In the genomic region with DNA sequence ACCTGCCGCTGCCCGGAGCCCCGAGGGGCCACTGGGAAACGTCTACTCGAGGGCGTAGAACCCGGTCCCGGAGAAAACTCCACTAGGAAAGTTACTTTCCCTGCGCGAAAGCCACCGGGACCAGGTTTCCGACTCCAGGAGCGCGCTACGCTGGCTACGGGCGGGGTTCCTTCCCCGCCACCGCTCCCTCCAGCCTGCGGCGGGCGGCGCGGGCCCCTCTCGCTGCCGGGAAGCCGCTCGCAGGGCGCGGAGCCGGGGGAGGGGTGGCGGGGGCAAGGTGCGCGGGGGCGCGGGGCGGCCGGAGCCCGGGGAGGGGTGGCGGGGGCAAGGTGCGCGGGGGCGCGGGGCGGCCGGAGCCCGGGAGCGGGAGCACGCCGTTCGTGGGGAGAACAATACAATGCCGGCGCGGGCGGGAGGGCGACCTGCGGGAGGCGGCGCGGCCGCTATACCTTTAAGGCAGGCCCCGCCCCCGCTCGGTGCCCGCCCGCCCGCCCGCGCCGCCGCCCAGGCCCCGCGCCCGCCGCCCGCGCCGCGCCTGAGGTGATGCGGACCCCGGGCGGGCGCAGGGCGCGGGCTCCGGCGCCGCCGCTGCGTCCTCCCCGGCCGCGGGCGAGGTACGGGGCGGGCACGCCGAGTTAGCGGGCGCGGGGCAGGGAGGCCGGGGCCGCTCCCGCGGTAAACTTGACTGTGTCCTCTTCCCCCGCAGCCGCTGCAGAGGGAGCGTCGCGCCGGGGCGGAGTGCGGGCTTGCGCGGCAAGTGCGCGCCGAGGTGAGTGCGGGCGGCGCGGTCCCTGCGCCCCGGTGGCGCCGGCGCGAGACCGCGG, we compare ENCODE assay signal across 8 cellular contexts.
DNase-seq lines count a peak whose midpoint lies in the region; ATAC-seq and TF ChIP-seq lines count a peak whose summit lies in the region.

No MANE protein-coding gene starts in this region.

- intact Hi-C loops in colonic mucosa (cut with DNase I): no loop called here

- peak overlapping the region; percentile 83 for H3K4me3 ChIP-seq in HUES64 (ENCODE audit: low read length)
- peak overlapping the region; percentile 69 for H3K4me3 ChIP-seq in colonic mucosa
- H3K4me3 ChIP-seq in liver (ENCODE audit: low read depth in 1 of 3, low read length in 3 of 3): peak overlapping the region; percentile 57 to 95 (median 80)

- under 1% methylated on average over 113 of the region's 130 CpGs for WGBS in HUES64
- WGBS in liver: under 1% methylated on average over 130 of the region's 130 CpGs

- H3K9me3 ChIP-seq in HUES64 (ENCODE audit: insufficient read depth, low read depth, low read length) (no peaks in the 10 kb centered on the region), colonic mucosa (no peaks in the 10 kb centered on the region), liver (ENCODE audit: control insufficient read depth in 4 of 4, low read length in 3 of 4) (no peaks in the 10 kb centered on the region)

- no peak for TF ChIP-seq CTCF in colonic mucosa (IDR thresholded peaks at IDR 0.05)
- no peak for TF ChIP-seq CTCF in liver (IDR thresholded peaks at IDR 0.05; ENCODE audit: low read depth, low read length, missing input control)

- H3K9me3 Mint-ChIP-seq in stimulated activated naive CD8-positive, alpha-beta T cell treated with anti-CD3 and anti-CD28 coated beads, Interleukin-15, Interleukin-2, amounts not matched to agents 100 ng/mL and 50 ng/mL, for 24 hours: no peaks in the 10 kb centered on the region

- peak; percentile 71 for ATAC-seq in GM19035 (IDR thresholded peaks at IDR 0.05; ENCODE audit: unreplicated experiment)

- H3K4me3 Mint-ChIP-seq in stimulated activated naive CD8-positive, alpha-beta T cell treated with anti-CD3 and anti-CD28 coated beads, Interleukin-15, Interleukin-2, amounts not matched to agents 100 ng/mL and 50 ng/mL, for 24 hours: peak overlapping the region; percentile 78

- H3K4me1 ChIP-seq in HUES64 (ENCODE audit: insufficient read depth, low read length) (0 out of 2 replicates have a peak, but pooled peaks cover 4% of the 10 kb centered on the region), colonic mucosa (no peaks in the 10 kb centered on the region), liver (ENCODE audit: control insufficient read depth in 4 of 4, insufficient read depth in 4 of 4, low read length in 3 of 4) (peaks cover 6 to 54% (median 20%) of the 10 kb centered on the region in 4 donors)

- H3K27ac ChIP-seq in HUES64 (ENCODE audit: low read depth, low read length): no peak overlapping the region
- H3K27ac ChIP-seq in colonic mucosa: peak overlapping the region; percentile 97
- peak overlapping the region; percentile 95 to 97 for H3K27ac ChIP-seq in liver (ENCODE audit: low read depth in 1 of 2, low read length in 2 of 2)

- peaks cover 53% of the 10 kb centered on the region for H3K27me3 Mint-ChIP-seq in stimulated activated naive CD8-positive, alpha-beta T cell treated with anti-CD3 and anti-CD28 coated beads, Interleukin-15, Interleukin-2, amounts not matched to agents 100 ng/mL and 50 ng/mL, for 24 hours

- H3K36me3 Mint-ChIP-seq in stimulated activated naive CD8-positive, alpha-beta T cell treated with anti-CD3 and anti-CD28 coated beads, Interleukin-15, Interleukin-2, amounts not matched to agents 100 ng/mL and 50 ng/mL, for 24 hours (ENCODE audit: low read depth): peaks cover 12% of the 10 kb centered on the region

- peaks cover 31% of the 10 kb centered on the region for H3K4me1 Mint-ChIP-seq in stimulated activated naive CD8-positive, alpha-beta T cell treated with anti-CD3 and anti-CD28 coated beads, Interleukin-15, Interleukin-2, amounts not matched to agents 100 ng/mL and 50 ng/mL, for 24 hours (ENCODE audit: low read depth)

- DNase-seq in AG20443 (ENCODE audit: low spot score): peak; percentile 76
- DNase-seq in T-helper 22 cell (ENCODE audit: low read depth): peak; percentile 8
- peak; percentile 71 for DNase-seq in colonic mucosa
- no peak for DNase-seq in GF-D8 (lab: John Stamatoyannopoulos, UW)

- H3K9ac ChIP-seq in HUES64 (ENCODE audit: low read depth, low read length) (peak overlapping the region; percentile 74), colonic mucosa (ENCODE audit: low read depth in 2 of 2, low read length in 2 of 2) (peak overlapping the region; percentile 94 to 99), liver (ENCODE audit: low read depth in 1 of 2, low read length in 2 of 2) (peak overlapping the region; percentile 86 to 87)

- H3K27me3 ChIP-seq in HUES64 (ENCODE audit: insufficient read depth, low read length) (peaks cover 41% of the 10 kb centered on the region), colonic mucosa (no peaks in the 10 kb centered on the region), liver (ENCODE audit: control insufficient read depth in 4 of 4, insufficient read depth in 4 of 4, low read length in 3 of 4) (no peaks in the 10 kb centered on the region)

- H3K27ac Mint-ChIP-seq in stimulated activated naive CD8-positive, alpha-beta T cell treated with anti-CD3 and anti-CD28 coated beads, Interleukin-15, Interleukin-2, amounts not matched to agents 100 ng/mL and 50 ng/mL, for 24 hours: no peak overlapping the region

- no peaks in the 10 kb centered on the region; the same call in 1 of the 2 replicates for H3K36me3 ChIP-seq in HUES64 (ENCODE audit: insufficient read depth, low read length)
- H3K36me3 ChIP-seq in colonic mucosa: no peaks in the 10 kb centered on the region
- H3K36me3 ChIP-seq in liver (ENCODE audit: control insufficient read depth in 4 of 4, insufficient read depth in 3 of 4, low read depth in 1 of 4, low read length in 3 of 4): peaks cover 2 to 4% (median 3%) of the 10 kb centered on the region in 4 donors

- no peak for TF ChIP-seq RAD21 in liver (IDR thresholded peaks at IDR 0.05)

TF ChIP-seq in liver, 16 proteins besides CTCF, POLR2A, EP300 and RAD21:
- no peak for TF ChIP-seq FOXA2 (IDR thresholded peaks at IDR 0.05)
- TF ChIP-seq YY1 (IDR thresholded peaks at IDR 0.05): no peak
- TF ChIP-seq EGR1 (IDR thresholded peaks at IDR 0.05; ENCODE audit: low read depth in 2 of 2): no peak
- no peak for TF ChIP-seq HNF4G (IDR thresholded peaks at IDR 0.05)
- no peak for TF ChIP-seq ATF3 (IDR thresholded peaks at IDR 0.05)
- TF ChIP-seq, protein P1, sequence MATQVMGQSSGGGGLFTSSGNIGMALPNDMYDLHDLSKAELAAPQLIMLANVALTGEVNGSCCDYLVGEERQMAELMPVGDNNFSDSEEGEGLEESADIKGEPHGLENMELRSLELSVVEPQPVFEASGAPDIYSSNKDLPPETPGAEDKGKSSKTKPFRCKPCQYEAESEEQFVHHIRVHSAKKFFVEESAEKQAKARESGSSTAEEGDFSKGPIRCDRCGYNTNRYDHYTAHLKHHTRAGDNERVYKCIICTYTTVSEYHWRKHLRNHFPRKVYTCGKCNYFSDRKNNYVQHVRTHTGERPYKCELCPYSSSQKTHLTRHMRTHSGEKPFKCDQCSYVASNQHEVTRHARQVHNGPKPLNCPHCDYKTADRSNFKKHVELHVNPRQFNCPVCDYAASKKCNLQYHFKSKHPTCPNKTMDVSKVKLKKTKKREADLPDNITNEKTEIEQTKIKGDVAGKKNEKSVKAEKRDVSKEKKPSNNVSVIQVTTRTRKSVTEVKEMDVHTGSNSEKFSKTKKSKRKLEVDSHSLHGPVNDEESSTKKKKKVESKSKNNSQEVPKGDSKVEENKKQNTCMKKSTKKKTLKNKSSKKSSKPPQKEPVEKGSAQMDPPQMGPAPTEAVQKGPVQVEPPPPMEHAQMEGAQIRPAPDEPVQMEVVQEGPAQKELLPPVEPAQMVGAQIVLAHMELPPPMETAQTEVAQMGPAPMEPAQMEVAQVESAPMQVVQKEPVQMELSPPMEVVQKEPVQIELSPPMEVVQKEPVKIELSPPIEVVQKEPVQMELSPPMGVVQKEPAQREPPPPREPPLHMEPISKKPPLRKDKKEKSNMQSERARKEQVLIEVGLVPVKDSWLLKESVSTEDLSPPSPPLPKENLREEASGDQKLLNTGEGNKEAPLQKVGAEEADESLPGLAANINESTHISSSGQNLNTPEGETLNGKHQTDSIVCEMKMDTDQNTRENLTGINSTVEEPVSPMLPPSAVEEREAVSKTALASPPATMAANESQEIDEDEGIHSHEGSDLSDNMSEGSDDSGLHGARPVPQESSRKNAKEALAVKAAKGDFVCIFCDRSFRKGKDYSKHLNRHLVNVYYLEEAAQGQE (IDR thresholded peaks at IDR 0.05): no peak
- TF ChIP-seq SP1 (IDR thresholded peaks at IDR 0.05): no peak
- TF ChIP-seq JUND (IDR thresholded peaks at IDR 0.05): no peak
- TF ChIP-seq NR2F2 (IDR thresholded peaks at IDR 0.05): no peak
TF ChIP-seq in liver: peak in this region for 0.
